20 cellular contexts compared by ENCODE assay signal in the genomic region with DNA sequence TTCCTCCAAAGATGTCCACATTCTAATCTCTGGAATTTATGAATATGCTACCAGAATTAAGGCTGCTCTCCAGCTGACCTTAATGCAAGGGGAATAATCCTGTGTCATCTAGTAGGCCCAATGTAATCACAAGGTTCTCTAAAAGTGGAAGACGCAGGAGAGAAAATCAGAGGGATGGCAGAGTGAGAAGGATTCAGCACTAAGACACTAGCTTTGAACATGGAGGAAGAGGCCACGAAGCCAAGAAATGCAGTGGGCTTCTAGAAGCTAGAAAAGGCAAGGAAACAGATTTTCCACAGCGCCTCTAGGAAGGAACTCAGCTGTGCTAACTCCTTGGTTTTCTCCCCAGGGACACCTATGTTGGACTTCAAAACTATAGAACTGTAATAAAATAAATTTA.
"Had no signal": no experiment of that assay in that cellular context is flagged by ENCODE, and none has a peak within 500 bp of the region (broad histone marks: within the 10 kb centered on the region; RNA-seq: fewer than 3 reads in every experiment).

No MANE protein-coding gene starts in this region.

- H3K36me3 ChIP-seq: right atrium auricular region had no signal

- ATAC-seq: activated CD4-positive, CD25-positive, alpha-beta regulatory T cell treated with anti-CD3 and anti-CD28 coated beads, Interleukin-2, amount 50 U/mL, for 24 hours; activated T-cell treated with anti-CD3 and anti-CD28 coated beads, Interleukin-2, amount 50 U/mL, for 4 hours; effector memory CD8-positive, alpha-beta T cell; foreskin keratinocyte; left lobe of liver; stimulated activated naive CD8-positive, alpha-beta T cell treated with anti-CD3 and anti-CD28 coated beads, Interleukin-15, amount 100 ng/mL, for 72 hours had no signal

- H3K4me1 Mint-ChIP-seq: activated CD4-positive, alpha-beta T cell treated with anti-CD3 and anti-CD28 coated beads, Interleukin-2, amount 10 ng/mL, durations not matched to agents 7 days and 5 days; activated naive CD4-positive, alpha-beta T cell treated with anti-CD3 and anti-CD28 coated beads, Interleukin-2, amount 50 U/mL, for 24 hours; neural crest cell; stimulated activated naive CD8-positive, alpha-beta T cell treated with anti-CD3 and anti-CD28 coated beads, Interleukin-15, amount 100 ng/mL, for 72 hours had no signal

- H3K27me3 Mint-ChIP-seq: activated CD4-positive, alpha-beta T cell treated with anti-CD3 and anti-CD28 coated beads, Interleukin-2, amount 10 ng/mL, durations not matched to agents 7 days and 5 days; activated naive CD4-positive, alpha-beta T cell treated with anti-CD3 and anti-CD28 coated beads, Interleukin-2, amount 50 U/mL, for 24 hours; effector memory CD8-positive, alpha-beta T cell; stimulated activated naive CD8-positive, alpha-beta T cell treated with anti-CD3 and anti-CD28 coated beads, Interleukin-15, amount 100 ng/mL, for 72 hours had no signal

- DNase-seq: activated CD4-positive, alpha-beta T cell treated with anti-CD3 and anti-CD28 coated beads, Interleukin-2, amount 10 ng/mL, durations not matched to agents 7 days and 5 days; activated CD8-positive, alpha-beta memory T cell treated with anti-CD3 and anti-CD28 coated beads, Interleukin-2, amount 50 U/mL, for 4 hours; activated effector memory CD4-positive, alpha-beta T cell treated with Interleukin-2 at 50 U/mL for 16 hours; activated T-cell treated with anti-CD3 and anti-CD28 coated beads, Interleukin-2, amount 50 U/mL, for 4 hours; effector memory CD8-positive, alpha-beta T cell; foreskin keratinocyte; glutamatergic neuron; hippocampal formation; midbrain; stimulated activated CD4-positive, alpha-beta T cell treated with anti-CD3 and anti-CD28 coated beads, Interleukin-4, amount 100 ng/mL, for 1 hour; stimulated activated naive CD8-positive, alpha-beta T cell treated with anti-CD3 and anti-CD28 coated beads, Interleukin-15, amount 100 ng/mL, for 72 hours; T-helper 1 cell; trophoblast cell had no signal

- H3K27ac ChIP-seq: right atrium auricular region had no signal

- H3K27ac Mint-ChIP-seq: activated CD4-positive, alpha-beta T cell treated with anti-CD3 and anti-CD28 coated beads, Interleukin-2, amount 10 ng/mL, durations not matched to agents 7 days and 5 days; effector memory CD8-positive, alpha-beta T cell; stimulated activated naive CD8-positive, alpha-beta T cell treated with anti-CD3 and anti-CD28 coated beads, Interleukin-15, amount 100 ng/mL, for 72 hours had no signal

- H3K4me3 ChIP-seq: lung, right atrium auricular region had no signal

- H3K9me3 ChIP-seq: right atrium auricular region had no signal

- H3K27me3 ChIP-seq: foreskin keratinocyte, right atrium auricular region had no signal

- H3K4me1 ChIP-seq: right atrium auricular region had no signal

- H3K36me3 Mint-ChIP-seq: activated naive CD4-positive, alpha-beta T cell treated with anti-CD3 and anti-CD28 coated beads, Interleukin-2, amount 50 U/mL, for 24 hours had no signal

- H3K4me3 Mint-ChIP-seq: activated CD4-positive, alpha-beta T cell treated with anti-CD3 and anti-CD28 coated beads, Interleukin-2, amount 10 ng/mL, durations not matched to agents 7 days and 5 days; activated naive CD4-positive, alpha-beta T cell treated with anti-CD3 and anti-CD28 coated beads, Interleukin-2, amount 50 U/mL, for 24 hours; activated T-cell treated with anti-CD3 and anti-CD28 coated beads, Interleukin-2, amount 50 U/mL, for 4 hours; effector memory CD8-positive, alpha-beta T cell; neural crest cell; stimulated activated naive CD8-positive, alpha-beta T cell treated with anti-CD3 and anti-CD28 coated beads, Interleukin-15, amount 100 ng/mL, for 72 hours had no signal

- H3K9me3 Mint-ChIP-seq: activated CD4-positive, alpha-beta T cell treated with anti-CD3 and anti-CD28 coated beads, Interleukin-2, amount 10 ng/mL, durations not matched to agents 7 days and 5 days; neural crest cell had no signal

- FAIRE-seq: islet of Langerhans had no signal
